8 cellular contexts compared by ENCODE assay signal in genomic region chr2:189347540-189347939, GRCh38.
DNase-seq lines count a peak whose midpoint lies in the region; ATAC-seq, FAIRE-seq and TF ChIP-seq lines count a peak whose summit lies in the region.

No MANE protein-coding gene starts in this region.

- POLR2A ChIA-PET in A549 (lab: Yijun Ruan, JAX): no interaction called here
- POLR2A ChIA-PET in PC-3 (lab: Charles Lee; ENCODE audit: unreplicated experiment): no interaction called here
- POLR2A ChIA-PET in H1 (lab: Charles Lee; ENCODE audit: partially characterized antibody): no interaction called here

- FAIRE-seq in A549 (lab: Jason Lieb, UNC) (peak; percentile 72), H1 (lab: Jason Lieb, UNC) (no peak)

- WGBS in A549 (ENCODE audit: missing lambda C conversion rate): 4% methylated on average over 1 of the region's 1 CpG
- WGBS in H1 (ENCODE audit: extremely low coverage in 1 of 2, insufficient coverage in 1 of 2, insufficient read length in 1 of 2, insufficient replicate concordance in 2 of 2, low coverage in 1 of 2, low lambda C conversion rate in 2 of 2, missing lambda C conversion rate in 1 of 2), 2 experiments: 81% methylated on average over 1 of the region's 1 CpG; no CpG with 5 or more reads in 1 of the 2 experiments

- H3F3A ChIP-seq in PC-3 (ENCODE audit: low read length, unreplicated experiment): no peaks in the 10 kb centered on the region

- no peaks in the 10 kb centered on the region for H3K23me2 ChIP-seq in H1 (ENCODE audit: low read depth, low read length)

- H3K9ac ChIP-seq in PC-3 (ENCODE audit: low read length): peak overlapping the region; percentile 43
- H3K9ac ChIP-seq in H1 (replicated peaks in 1 of 4; ENCODE audit: extremely low read depth in 1 of 4, low read depth in 3 of 4, low read length in 3 of 4): no peak overlapping the region
- no peak overlapping the region for H3K9ac ChIP-seq in Karpas-422 (ENCODE audit: low read length)

- H3K18ac ChIP-seq in H1 (ENCODE audit: extremely low read depth, low read length): no peak overlapping the region

- H2BK120ac ChIP-seq in H1 (replicated peaks; ENCODE audit: low read depth, low read length): no peak overlapping the region

- H4K91ac ChIP-seq in H1 (replicated peaks; ENCODE audit: insufficient read length, low read length): no peak overlapping the region

- ATAC-seq in A549 (peak; percentile 86 to 93), HG02588 (IDR thresholded peaks at IDR 0.05; ENCODE audit: unreplicated experiment) (peak; percentile 85), PC-3 (peak; percentile 94)

- no peak overlapping the region for H3K14ac ChIP-seq in H1 (ENCODE audit: insufficient read length)

- no peaks in the 10 kb centered on the region for H4K20me1 ChIP-seq in PC-3 (ENCODE audit: low read length)
- H4K20me1 ChIP-seq in H1 (replicated peaks in 1 of 2; ENCODE audit: control insufficient read depth in 1 of 2, insufficient read depth in 2 of 2, low read length in 2 of 2): no peaks in the 10 kb centered on the region
- H4K20me1 ChIP-seq in Karpas-422 (ENCODE audit: insufficient read depth, low read depth, low read length): no peaks in the 10 kb centered on the region

- H2AFZ ChIP-seq in PC-3 (ENCODE audit: low read length) (peak overlapping the region; percentile 60; the same call in 1 of the 2 replicates), H1 (ENCODE audit: low read length) (peak overlapping the region; percentile 95), Karpas-422 (ENCODE audit: low read length) (no peak overlapping the region)

- no peak overlapping the region for H2BK20ac ChIP-seq in H1 (ENCODE audit: low read length)

- no TSS peak for BruUV-seq in PC-3 (replicated peaks; lab: Mats Ljungman, UMichigan)

- H3K27me3 ChIP-seq in PC-3 (ENCODE audit: low read length) (no peaks in the 10 kb centered on the region), H1 (replicated peaks in 1 of 4; ENCODE audit: control insufficient read depth in 3 of 4, extremely low read depth in 1 of 4, insufficient read depth in 3 of 4, low read length in 3 of 4) (peaks cover 0 to 1% (median 0%) of the 10 kb centered on the region in 4 experiments; a peak in 1 of 7 replicates), Karpas-422 (ENCODE audit: low read length) (no peaks in the 10 kb centered on the region)

- H2BK5ac ChIP-seq in H1 (ENCODE audit: low read depth, low read length): no peak overlapping the region

- peak; percentile 52 to 90 for DNase-seq in A549 (ENCODE audit: low read depth in 1 of 2, low spot score in 1 of 2)
- peak; percentile 13 for DNase-seq in GM10266 (ENCODE audit: extremely low spot score)
- DNase-seq in PC-3: peak; percentile 94
- DNase-seq in H1 (ENCODE audit: low read depth in 1 of 2, low spot score in 2 of 2): no peak
- peak; percentile 49 for DNase-seq in midbrain (lab: John Stamatoyannopoulos, UW)
- DNase-seq in NCI-H526 treated with DMSO at 0.1 percent for 48 hours (lab: John Stamatoyannopoulos, UW): no peak
- no peak for DNase-seq in Karpas-422

- TF ChIP-seq EP300 in A549 (IDR thresholded peaks at IDR 0.05) (no peak), H1 (IDR thresholded peaks at IDR 0.05; ENCODE audit: borderline replicate concordance in 1 of 2, low read depth in 2 of 2, low read length in 2 of 2) (no peak)

- H3K4me1 ChIP-seq in A549: peaks cover 14% of the 10 kb centered on the region
- peaks cover 32% of the 10 kb centered on the region for H3K4me1 ChIP-seq in PC-3 (ENCODE audit: insufficient read depth, low read length)
- peaks cover 0 to 2% (median 0%) of the 10 kb centered on the region in 4 experiments; a peak in 1 of 7 replicates for H3K4me1 ChIP-seq in H1 (replicated peaks in 1 of 4; ENCODE audit: control insufficient read depth in 3 of 4, insufficient read depth in 4 of 4, low read length in 3 of 4)
- no peaks in the 10 kb centered on the region for H3K4me1 ChIP-seq in Karpas-422 (ENCODE audit: low read length)

- H3K9me3 ChIP-seq in A549: peaks cover 5% of the 10 kb centered on the region; the same call in 1 of the 3 replicates
- no peaks in the 10 kb centered on the region; the same call in 1 of the 2 replicates for H3K9me3 ChIP-seq in PC-3 (ENCODE audit: low read length)
- peaks cover 0 to 9% of the 10 kb centered on the region in 2 experiments; a peak in 2 of 4 replicates for H3K9me3 ChIP-seq in H1 (ENCODE audit: insufficient read depth in 2 of 2, low read depth in 1 of 2, low read length in 1 of 2)
- H3K9me3 ChIP-seq in Karpas-422 (ENCODE audit: low read length): no peaks in the 10 kb centered on the region

- H3K4ac ChIP-seq in H1 (replicated peaks; ENCODE audit: insufficient read length, low read depth, low read length): no peak overlapping the region

- H3K4me2 ChIP-seq in A549 (peak overlapping the region; percentile 42), PC-3 (ENCODE audit: low read length) (peak overlapping the region; percentile 72), H1 (ENCODE audit: insufficient read depth in 1 of 2, low read depth in 2 of 2, low read length in 2 of 2) (no peak overlapping the region), Karpas-422 (ENCODE audit: low read depth, low read length, poor library complexity, severe bottlenecking) (no peak overlapping the region)

- no peak overlapping the region for H2BK12ac ChIP-seq in H1 (ENCODE audit: low read depth, low read length)

- CTCF ChIA-PET in A549 (lab: Yijun Ruan, JAX) (interaction anchor here (0.8 kb wide), 1 partner anchor 15 kb away, joined by 4 read pairs; no protein-coding TSS in a partner anchor), PC-3 (lab: Charles Lee) (no interaction called here), H1 (lab: Charles Lee; ENCODE audit: partially characterized antibody) (interaction anchor here (0.6 to 1.8 kb wide), 7 partner anchors 16 to 823 kb away, joined by 3 to 4 read pairs (median 3); no protein-coding TSS in a partner anchor)

- H3K9me2 ChIP-seq in PC-3 (replicated peaks; ENCODE audit: low read length) (no peaks in the 10 kb centered on the region), Karpas-422 (replicated peaks; ENCODE audit: insufficient read depth, low read length) (no peaks in the 10 kb centered on the region)

- TF ChIP-seq RAD21 in A549 (conservative IDR thresholded peaks at IDR 0.05 in 1 of 2, IDR thresholded peaks at IDR 0.05 in 1 of 2) (peak; percentile 90 to 91), H1 (IDR thresholded peaks at IDR 0.05 in 1 of 2, conservative IDR thresholded peaks at IDR 0.05 in 1 of 2; ENCODE audit: low read depth in 2 of 2, low read length in 2 of 2) (peak; percentile 66 to 71)

- H2BK15ac ChIP-seq in H1 (ENCODE audit: low read length): no peak overlapping the region

- H4K8ac ChIP-seq in H1 (ENCODE audit: extremely low read depth, insufficient read depth, low read length): no peak overlapping the region

- intact Hi-C loops in PC-3 (cut with micrococcal nuclease): loop anchor here (1.0 to 5.0 kb wide), 8 partner anchors 46 to 823 kb away; no protein-coding TSS in a partner anchor

- H3K79me1 ChIP-seq in H1 (ENCODE audit: low read depth, low read length): no peaks in the 10 kb centered on the region

- H3K79me2 ChIP-seq in PC-3 (ENCODE audit: low read length) (no peaks in the 10 kb centered on the region), H1 (ENCODE audit: control insufficient read depth in 1 of 2, insufficient read depth in 2 of 2, low read length in 2 of 2) (no peaks in the 10 kb centered on the region), Karpas-422 (ENCODE audit: low read length) (no peaks in the 10 kb centered on the region)

- H3K4me3 ChIP-seq in A549: no peak overlapping the region
- H3K4me3 ChIP-seq in PC-3 (ENCODE audit: low read length): peak overlapping the region; percentile 29; the same call in 1 of the 2 replicates
- no peak overlapping the region for H3K4me3 ChIP-seq in H1 (ENCODE audit: extremely low read depth in 1 of 4, insufficient read depth in 2 of 4, low read depth in 3 of 4, low read length in 4 of 4)
- no peak overlapping the region for H3K4me3 ChIP-seq in Karpas-422 (ENCODE audit: low read length)

- no peak overlapping the region for H2AK5ac ChIP-seq in H1 (ENCODE audit: low read depth, low read length)

- no peak overlapping the region for H4K5ac ChIP-seq in H1 (ENCODE audit: insufficient read length, low read depth, low read length)

- no peak overlapping the region for H3K23ac ChIP-seq in H1 (ENCODE audit: insufficient read length)

- peak overlapping the region; percentile 54 to 80 for H3K27ac ChIP-seq in A549
- peak overlapping the region; percentile 79 for H3K27ac ChIP-seq in PC-3 (ENCODE audit: low read length)
- no peak overlapping the region for H3K27ac ChIP-seq in H1 (ENCODE audit: low read depth, low read length)
- H3K27ac ChIP-seq in Karpas-422 (ENCODE audit: low read length): no peak overlapping the region

- H3K36me3 ChIP-seq in PC-3 (ENCODE audit: low read depth, low read length) (no peaks in the 10 kb centered on the region; the same call in 1 of the 2 replicates), H1 (ENCODE audit: control insufficient read depth in 2 of 4, insufficient read depth in 4 of 4, low read length in 3 of 4) (no peaks in the 10 kb centered on the region), Karpas-422 (ENCODE audit: insufficient read depth, low read length) (no peaks in the 10 kb centered on the region)

- no peak overlapping the region for H3K56ac ChIP-seq in H1 (replicated peaks; ENCODE audit: insufficient read length, low read depth, low read length)

- TF ChIP-seq CTCF in A549 (IDR thresholded peaks at IDR 0.05) (peak; percentile 64), GM10266 (IDR thresholded peaks at IDR 0.05; ENCODE audit: control insufficient read depth, insufficient read depth, low read depth, missing control alignments) (no peak), PC-3 (conservative IDR thresholded peaks at IDR 0.05; ENCODE audit: low read depth, low read length) (peak; percentile 67), H1 (IDR thresholded peaks at IDR 0.05; ENCODE audit: control extremely low read depth in 1 of 3, insufficient read depth in 1 of 3, low read depth in 1 of 3, low read length in 3 of 3) (peak in 1 of 3 experiments; percentile 34; a peak in 1 of 4 replicates)

- no peak for TF ChIP-seq POLR2A in A549 (IDR thresholded peaks at IDR 0.05; ENCODE audit: low read length)
- TF ChIP-seq POLR2A in H1 (IDR thresholded peaks at IDR 0.05; ENCODE audit: control extremely low read depth in 1 of 2, low read depth in 2 of 2, low read length in 2 of 2): no peak

TF ChIP-seq in A549, 52 proteins besides CTCF, POLR2A, EP300 and RAD21 (continues in another document):
- TF ChIP-seq SMC3 (IDR thresholded peaks at IDR 0.05) (peak; percentile 89), MAX (IDR thresholded peaks at IDR 0.05) (no peak), GATA3 (IDR thresholded peaks at IDR 0.05; ENCODE audit: borderline replicate concordance) (no peak)

TF ChIP-seq in H1, 55 proteins besides CTCF, POLR2A, EP300 and RAD21:
- TF ChIP-seq BACH1 (IDR thresholded peaks at IDR 0.05; ENCODE audit: low read length): peak; percentile 94
- TF ChIP-seq MAFK (IDR thresholded peaks at IDR 0.05; ENCODE audit: low read depth, low read length): peak; percentile 98
- no peak for TF ChIP-seq SP2 (IDR thresholded peaks at IDR 0.05; ENCODE audit: low read length)

Comparison
In these comparisons a context has a peak if more than half of its experiments do, and no peak if none do; other contexts are left out.
1. DNase-seq: peak in A549 (2 of 2), GM10266 (single experiment), PC-3 (single experiment) and midbrain (single experiment); none in H1 (0 of 2), NCI-H526 treated with DMSO at 0.1 percent for 48 hours (single experiment) and Karpas-422 (single experiment).
2. H3K27ac ChIP-seq: peak in A549 (2 of 2) and PC-3 (single experiment); none in H1 (single experiment) and Karpas-422 (single experiment).
3. H3K4me2 ChIP-seq: peak in A549 (single experiment) and PC-3 (single experiment); none in H1 (0 of 2) and Karpas-422 (single experiment).
4. Of the 18 proteins assayed by ChIP-seq in both H1 and A549: peak only in H1: none; only in A549: RFX5; in both: MAFK and RAD21; in neither: 14; mixed calls (peak in some experiments, not most) for 1.
5. Peak in every context shown above with its lines, with median percentiles within 50 percentile points of each other: ATAC-seq.